ENCODE assay signal across 19 cellular contexts in genomic region chr2:57597940-57598339, GRCh38.
"Had no signal": no experiment of that assay in that cellular context is flagged by ENCODE, and none has a peak within 500 bp of the region (broad histone marks: within the 10 kb centered on the region; RNA-seq: fewer than 3 reads in every experiment).

No MANE protein-coding gene starts in this region.

- H3K4me3 ChIP-seq: dorsolateral prefrontal cortex, mucosa of descending colon, skin epidermis, vagina had no signal

- H3K4me1 ChIP-seq: vagina had no signal

- H3K27ac Mint-ChIP-seq: activated CD4-positive, alpha-beta T cell treated with anti-CD3 and anti-CD28 coated beads for 36 hours; activated naive CD8-positive, alpha-beta T cell; activated T-helper 1 cell treated with anti-CD3 and anti-CD28 coated beads, Interleukin-12 subunit alpha, Interleukin-12 subunit beta, Interleukin-2, Interleukin-4 antibody, amounts not matched to agents 30 ng/mL and 10 ng/mL and 1 ng/mL, durations not matched to agents 14 hours and 24 hours and 36 hours; stimulated activated naive CD8-positive, alpha-beta T cell treated with anti-CD3 and anti-CD28 coated beads, Interleukin-15, Interleukin-2, amounts not matched to agents 100 ng/mL and 50 ng/mL, for 24 hours; T-helper 2 cell treated with Interferon-gamma antibody and Interleukin-4, amounts not matched to agents 5 μg/mL and 100 μg/mL, for 36 hours; WTC11 had no signal

- H3K9me3 Mint-ChIP-seq: T-helper 2 cell treated with Interferon-gamma antibody and Interleukin-4, amounts not matched to agents 5 μg/mL and 100 μg/mL, for 36 hours; WTC11 had no signal

- H3K36me3 ChIP-seq: vagina had no signal

- DNase-seq: activated CD4-positive, alpha-beta T cell treated with anti-CD3 and anti-CD28 coated beads for 36 hours; activated CD4-positive, alpha-beta T cell treated with anti-CD3 and anti-CD28 coated beads, Interleukin-2, amount 50 U/mL, for 48 hours; activated gamma-delta T cell treated with Interleukin-2 at 50 U/mL for 16 hours; activated T-cell treated with anti-CD3 and anti-CD28 coated beads for 4 hours; amniotic stem cell; dorsolateral prefrontal cortex; foreskin fibroblast; mesenchymal stem cell; mucosa of descending colon; naive B cell; right cardiac atrium had no signal

- H3K27me3 ChIP-seq: dorsolateral prefrontal cortex, vagina had no signal

- ATAC-seq: activated CD4-positive, alpha-beta T cell treated with anti-CD3 and anti-CD28 coated beads for 36 hours; mucosa of descending colon; right cardiac atrium; WTC11 had no signal

- H3K9me3 ChIP-seq: vagina had no signal

- H3K36me3 Mint-ChIP-seq: activated naive CD8-positive, alpha-beta T cell; naive B cell; WTC11 had no signal

- H3K27ac ChIP-seq: dorsolateral prefrontal cortex, epithelial cell of prostate, skin epidermis, vagina had no signal

- H3K4me3 Mint-ChIP-seq: activated CD4-positive, alpha-beta T cell treated with anti-CD3 and anti-CD28 coated beads for 36 hours; activated naive CD8-positive, alpha-beta T cell; activated T-helper 1 cell treated with anti-CD3 and anti-CD28 coated beads, Interleukin-12 subunit alpha, Interleukin-12 subunit beta, Interleukin-2, Interleukin-4 antibody, amounts not matched to agents 30 ng/mL and 10 ng/mL and 1 ng/mL, durations not matched to agents 14 hours and 24 hours and 36 hours; naive B cell; stimulated activated naive CD8-positive, alpha-beta T cell treated with anti-CD3 and anti-CD28 coated beads, Interleukin-15, Interleukin-2, amounts not matched to agents 100 ng/mL and 50 ng/mL, for 24 hours; T-helper 2 cell treated with Interferon-gamma antibody and Interleukin-4, amounts not matched to agents 5 μg/mL and 100 μg/mL, for 36 hours; WTC11 had no signal

- H3K27me3 Mint-ChIP-seq: activated CD4-positive, alpha-beta T cell treated with anti-CD3 and anti-CD28 coated beads for 36 hours; activated naive CD8-positive, alpha-beta T cell; naive B cell; stimulated activated naive CD8-positive, alpha-beta T cell treated with anti-CD3 and anti-CD28 coated beads, Interleukin-15, Interleukin-2, amounts not matched to agents 100 ng/mL and 50 ng/mL, for 24 hours had no signal

- H3K4me1 Mint-ChIP-seq: activated CD4-positive, alpha-beta T cell treated with anti-CD3 and anti-CD28 coated beads for 36 hours had no signal
